Comparison of ENCODE assay signal across 30 cellular contexts in genomic region chr6:1474205-1474604, GRCh38.
DNase-seq lines count a peak whose midpoint lies in the region; ATAC-seq, FAIRE-seq and TF ChIP-seq lines count a peak whose summit lies in the region.
"Had no signal": no experiment of that assay in that cellular context is flagged by ENCODE, and none has a peak within 500 bp of the region (broad histone marks: within the 10 kb centered on the region; RNA-seq: fewer than 3 reads in every experiment).

No MANE protein-coding gene starts in this region.

- H3K9me1 ChIP-seq in K562 (ENCODE audit: control insufficient read depth, insufficient read depth, low read length), result no peaks in the 10 kb centered on the region

- no peak for TF ChIP-seq POLR2A in HCT116 (IDR thresholded peaks at IDR 0.05; ENCODE audit: borderline replicate concordance, extremely low read depth, insufficient read depth, insufficient read length)
- TF ChIP-seq POLR2A in K562 (conservative IDR thresholded peaks at IDR 0.05), result no peak

- TF ChIP-seq RAD21 in HCT116 (IDR thresholded peaks at IDR 0.05; ENCODE audit: low read depth), result no peak
- no peak for TF ChIP-seq RAD21 in K562 (CRISPR knock-in tag; conservative IDR thresholded peaks at IDR 0.05 in 1 of 2, IDR thresholded peaks at IDR 0.05 in 1 of 2)

- TF ChIP-seq CTCF in DOHH2 (IDR thresholded peaks at IDR 0.05; ENCODE audit: low read depth, low read length, poor library complexity, severe bottlenecking) (peak; percentile 20), HCT116 (IDR thresholded peaks at IDR 0.05 in 2 of 3, conservative IDR thresholded peaks at IDR 0.05 in 1 of 3; ENCODE audit: borderline replicate concordance in 1 of 3, insufficient read depth in 1 of 3, low read depth in 2 of 3, low read length in 2 of 3) (peak in 2 of 3 experiments; percentile 17 to 35; a peak in 3 of 6 replicates), K562 (IDR thresholded peaks at IDR 0.05 in 2 of 3, conservative IDR thresholded peaks at IDR 0.05 in 1 of 3; ENCODE audit: insufficient read depth in 2 of 3, low read depth in 1 of 3, low read length in 3 of 3) (0 out of 6 replicates have a peak, but pooled peaks of 1 of the 3 experiments have one; percentile 28), glutamatergic neuron (IDR thresholded peaks at IDR 0.05; ENCODE audit: partially characterized antibody, unreplicated experiment) (peak; percentile 28), chondrocyte (IDR thresholded peaks at IDR 0.05) (no peak)

- no peak overlapping the region for H3K27ac Mint-ChIP-seq in glutamatergic neuron (ENCODE audit: unreplicated experiment)
- no peak overlapping the region for H3K27ac Mint-ChIP-seq in activated CD4-positive, alpha-beta T cell treated with anti-CD3 and anti-CD28 coated beads, Interleukin-2, amount 10 ng/mL, durations not matched to agents 7 days and 5 days
- H3K27ac Mint-ChIP-seq in chondrocyte (ENCODE audit: unreplicated experiment), result no peak overlapping the region
- H3K27ac Mint-ChIP-seq: activated CD8-positive, alpha-beta T cell treated with anti-CD3 and anti-CD28 coated beads, Interleukin-2, amount 10 ng/mL, durations not matched to agents 7 days and 5 days; activated naive CD8-positive, alpha-beta T cell treated with anti-CD3 and anti-CD28 coated beads, Interleukin-2, amount 50 U/mL, for 24 hours; mesothelial cell of epicardium; naive thymus-derived CD4-positive, alpha-beta T cell; stimulated activated naive B cell treated with anti-CD40 and anti-IgM and Interleukin-4, amounts not matched to agents 10 μg/mL and 1 μg/mL and 100 μg/mL, for 72 hours had no signal

- H3K27me3 Mint-ChIP-seq in glutamatergic neuron (ENCODE audit: unreplicated experiment), result peaks cover 3% of the 10 kb centered on the region
- peaks cover 4% of the 10 kb centered on the region for H3K27me3 Mint-ChIP-seq in activated CD4-positive, alpha-beta T cell treated with anti-CD3 and anti-CD28 coated beads, Interleukin-2, amount 10 ng/mL, durations not matched to agents 7 days and 5 days
- H3K27me3 Mint-ChIP-seq in chondrocyte (ENCODE audit: low read depth), result no peaks in the 10 kb centered on the region

- RAD21 ChIA-PET in HCT116 (lab: Charles Lee; ENCODE audit: low non-redundant PET in 1 of 2, low total read pairs in 2 of 2, uncharacterized antibody in 2 of 2, unreplicated experiment in 2 of 2), result no interaction called here

- H3K4me2 ChIP-seq in DOHH2 (ENCODE audit: low read length) (no peak overlapping the region), HCT116 (ENCODE audit: low read length) (no peak overlapping the region), K562 (ENCODE audit: insufficient read depth, low read length) (no peak overlapping the region)
- H3K4me2 ChIP-seq: KMS-11 had no signal

- H3F3A ChIP-seq in DOHH2 (ENCODE audit: control insufficient read depth, insufficient read depth), result no peaks in the 10 kb centered on the region

- H4K20me1 ChIP-seq in DOHH2 (ENCODE audit: control insufficient read depth, insufficient read depth, low read depth, low read length), result no peaks in the 10 kb centered on the region
- H4K20me1 ChIP-seq in HCT116 (ENCODE audit: insufficient read depth), result no peaks in the 10 kb centered on the region
- 0 out of 2 replicates have a peak, but pooled peaks cover 3% of the 10 kb centered on the region for H4K20me1 ChIP-seq in K562 (replicated peaks; ENCODE audit: control insufficient read depth, insufficient read depth, low read length)
- H4K20me1 ChIP-seq: BLaER1 had no signal

- H3K79me2 ChIP-seq in DOHH2 (ENCODE audit: control insufficient read depth, low read length) (no peaks in the 10 kb centered on the region), HCT116 (ENCODE audit: insufficient read depth, low read length) (no peaks in the 10 kb centered on the region), K562 (ENCODE audit: control insufficient read depth, insufficient read depth, low read length) (no peaks in the 10 kb centered on the region)

- H3K9me3 Mint-ChIP-seq in glutamatergic neuron (ENCODE audit: unreplicated experiment) (peaks cover 3% of the 10 kb centered on the region), chondrocyte (ENCODE audit: low read depth) (peaks cover 6% of the 10 kb centered on the region)
- no peaks in the 10 kb centered on the region for H3K9me3 Mint-ChIP-seq in activated CD4-positive, alpha-beta T cell treated with anti-CD3 and anti-CD28 coated beads, Interleukin-2, amount 10 ng/mL, durations not matched to agents 7 days and 5 days
- H3K9me3 Mint-ChIP-seq: activated naive CD8-positive, alpha-beta T cell treated with anti-CD3 and anti-CD28 coated beads, Interleukin-2, amount 50 U/mL, for 24 hours; mesothelial cell of epicardium had no signal

- H3K27me3 ChIP-seq in DOHH2 (ENCODE audit: control insufficient read depth, low read length) (peaks cover 8% of the 10 kb centered on the region), HCT116 (ENCODE audit: insufficient read depth, low read length) (no peaks in the 10 kb centered on the region), K562 (ENCODE audit: control insufficient read depth in 2 of 2, insufficient read depth in 2 of 2, low read length in 2 of 2) (no peaks in the 10 kb centered on the region; a peak in 1 of 5 replicates)
- H3K27me3 ChIP-seq: BLaER1, suprapubic skin had no signal

- TF ChIP-seq EP300 in K562 (IDR thresholded peaks at IDR 0.05; ENCODE audit: low read length), result no peak

- FAIRE-seq in K562 (lab: Jason Lieb, UNC), result no peak
- FAIRE-seq: urothelium cell line had no signal

- H3K4me1 Mint-ChIP-seq in glutamatergic neuron (ENCODE audit: low read depth, unreplicated experiment), result no peaks in the 10 kb centered on the region
- H3K4me1 Mint-ChIP-seq in activated CD4-positive, alpha-beta T cell treated with anti-CD3 and anti-CD28 coated beads, Interleukin-2, amount 10 ng/mL, durations not matched to agents 7 days and 5 days, result no peaks in the 10 kb centered on the region
- H3K4me1 Mint-ChIP-seq in chondrocyte (ENCODE audit: low read depth), result peaks cover 45% of the 10 kb centered on the region

- DNase-seq in HCT116 (ENCODE audit: low read depth, low spot score) (no peak), K562 (ENCODE audit: extremely low read depth in 1 of 4, low spot score in 3 of 4) (no peak), glutamatergic neuron (no peak), HuH-7.5 (ENCODE audit: low spot score) (no peak), chondrocyte (ENCODE audit: low spot score) (no peak)
- DNase-seq in activated CD4-positive, alpha-beta T cell treated with anti-CD3 and anti-CD28 coated beads, Interleukin-2, amount 10 ng/mL, durations not matched to agents 7 days and 5 days, result no peak
- DNase-seq: activated CD4-positive, CD25-positive, alpha-beta regulatory T cell; activated CD8-positive, alpha-beta T cell treated with anti-CD3 and anti-CD28 coated beads, Interleukin-2, amount 10 ng/mL, durations not matched to agents 7 days and 5 days; activated gamma-delta T cell treated with Interleukin-2 at 50 U/mL for 16 hours; activated naive CD8-positive, alpha-beta T cell treated with anti-CD3 and anti-CD28 coated beads, Interleukin-2, amount 50 U/mL, for 24 hours; COR-L47; effector CD4-positive, alpha-beta T cell; gastrocnemius medialis; hypothalamus; left ventricle myocardium inferior; naive thymus-derived CD4-positive, alpha-beta T cell; NCI-H1694; NCI-H774; retina; stimulated activated CD4-positive, alpha-beta T cell treated with anti-CD3 and anti-CD28 coated beads, Interleukin-4, amount 100 ng/mL, for 1 hour; stimulated activated naive B cell treated with anti-CD40 and anti-IgM and Interleukin-4, amounts not matched to agents 10 μg/mL and 1 μg/mL and 100 μg/mL, for 72 hours; T-helper 9 cell had no signal

- no peak overlapping the region for H3K4me3 Mint-ChIP-seq in glutamatergic neuron (ENCODE audit: unreplicated experiment)
- H3K4me3 Mint-ChIP-seq in activated CD4-positive, alpha-beta T cell treated with anti-CD3 and anti-CD28 coated beads, Interleukin-2, amount 10 ng/mL, durations not matched to agents 7 days and 5 days, result no peak overlapping the region
- no peak overlapping the region for H3K4me3 Mint-ChIP-seq in chondrocyte (ENCODE audit: unreplicated experiment)
- H3K4me3 Mint-ChIP-seq: activated CD8-positive, alpha-beta T cell treated with anti-CD3 and anti-CD28 coated beads, Interleukin-2, amount 10 ng/mL, durations not matched to agents 7 days and 5 days; activated naive CD8-positive, alpha-beta T cell treated with anti-CD3 and anti-CD28 coated beads, Interleukin-2, amount 50 U/mL, for 24 hours; mesothelial cell of epicardium; naive thymus-derived CD4-positive, alpha-beta T cell; stimulated activated naive B cell treated with anti-CD40 and anti-IgM and Interleukin-4, amounts not matched to agents 10 μg/mL and 1 μg/mL and 100 μg/mL, for 72 hours had no signal

- no peak overlapping the region for H2AFZ ChIP-seq in HCT116 (ENCODE audit: low read depth, low read length, poor library complexity, severe bottlenecking)
- H2AFZ ChIP-seq in K562 (ENCODE audit: low read depth, low read length), result no peak overlapping the region

- intact Hi-C loops in HCT116 (cut with micrococcal nuclease), result no loop called here
- intact Hi-C loops in K562 (cut with micrococcal nuclease), result no loop called here

- CTCF ChIA-PET in HCT116 (lab: Charles Lee), result no interaction called here
- CTCF ChIA-PET in K562 (lab: Yijun Ruan, JAX; ENCODE audit: low intra/inter-chr PET ratio), result no interaction called here
- CTCF ChIA-PET in activated CD4-positive, alpha-beta T cell treated with anti-CD3 and anti-CD28 coated beads, Interleukin-2, amount 10 ng/mL, durations not matched to agents 7 days and 5 days (lab: Charles Lee), result no interaction called here

- no TSS peak for BruUV-seq in HCT116 (replicated peaks; lab: Mats Ljungman, UMichigan)
- BruUV-seq in K562 (replicated peaks; lab: Mats Ljungman, UMichigan), result no TSS peak

- in situ Hi-C loops in K562 (cut with MboI), result no loop called here

- H3K9me2 ChIP-seq in DOHH2 (replicated peaks; ENCODE audit: control insufficient read depth, low read length), result no peaks in the 10 kb centered on the region
- no peaks in the 10 kb centered on the region for H3K9me2 ChIP-seq in HCT116 (ENCODE audit: insufficient read depth)

- H3K4me3 ChIP-seq in DOHH2 (ENCODE audit: low read length), result no peak overlapping the region
- no peak overlapping the region for H3K4me3 ChIP-seq in HCT116 (replicated peaks in 1 of 2; ENCODE audit: low read depth in 1 of 2, low read length in 2 of 2)
- no peak overlapping the region for H3K4me3 ChIP-seq in K562
- H3K4me3 ChIP-seq: BLaER1, gastrocnemius medialis, left ventricle myocardium inferior, suprapubic skin had no signal

- ATAC-seq in HCT116 (0 out of 2 replicates have a peak, but pooled peaks have one; percentile 65), K562 (peak; percentile 54; the same call in 1 of the 3 replicates), HG02840 (IDR thresholded peaks at IDR 0.05; ENCODE audit: low FRiP score, unreplicated experiment) (no peak)
- ATAC-seq: activated CD8-positive, alpha-beta T cell treated with anti-CD3 and anti-CD28 coated beads, Interleukin-2, amount 10 ng/mL, durations not matched to agents 7 days and 5 days; activated naive CD8-positive, alpha-beta T cell treated with anti-CD3 and anti-CD28 coated beads, Interleukin-2, amount 50 U/mL, for 24 hours; esophagus mucosa; gastrocnemius medialis; naive thymus-derived CD4-positive, alpha-beta T cell; stimulated activated naive B cell treated with anti-CD40 and anti-IgM and Interleukin-4, amounts not matched to agents 10 μg/mL and 1 μg/mL and 100 μg/mL, for 72 hours had no signal

- H3K36me3 Mint-ChIP-seq in glutamatergic neuron (ENCODE audit: unreplicated experiment), result peaks cover 4% of the 10 kb centered on the region
- H3K36me3 Mint-ChIP-seq in activated CD4-positive, alpha-beta T cell treated with anti-CD3 and anti-CD28 coated beads, Interleukin-2, amount 10 ng/mL, durations not matched to agents 7 days and 5 days (ENCODE audit: low read depth), result no peaks in the 10 kb centered on the region
- no peaks in the 10 kb centered on the region for H3K36me3 Mint-ChIP-seq in chondrocyte (ENCODE audit: low read depth)
- H3K36me3 Mint-ChIP-seq: mesothelial cell of epicardium; naive thymus-derived CD4-positive, alpha-beta T cell; stimulated activated naive B cell treated with anti-CD40 and anti-IgM and Interleukin-4, amounts not matched to agents 10 μg/mL and 1 μg/mL and 100 μg/mL, for 72 hours had no signal

- H3K36me3 ChIP-seq in DOHH2 (ENCODE audit: control insufficient read depth, low read length) (no peaks in the 10 kb centered on the region), HCT116 (ENCODE audit: control insufficient read depth in 1 of 2, insufficient read depth in 2 of 2, low read length in 2 of 2) (no peaks in the 10 kb centered on the region), K562 (ENCODE audit: control insufficient read depth, insufficient read depth, low read length) (no peaks in the 10 kb centered on the region)
- H3K36me3 ChIP-seq: BLaER1, gastrocnemius medialis, left ventricle myocardium inferior, suprapubic skin had no signal

- H3K4me1 ChIP-seq in DOHH2 (ENCODE audit: control insufficient read depth, low read length) (no peaks in the 10 kb centered on the region), HCT116 (ENCODE audit: control insufficient read depth in 1 of 2, insufficient read depth in 2 of 2, low read length in 2 of 2) (0 out of 4 replicates have a peak, but pooled peaks cover 0 to 3% of the 10 kb centered on the region in 2 experiments), K562 (replicated peaks in 1 of 2; ENCODE audit: control insufficient read depth in 2 of 2, insufficient read depth in 2 of 2, low read length in 2 of 2) (no peaks in the 10 kb centered on the region)
- H3K4me1 ChIP-seq: gastrocnemius medialis, left ventricle myocardium inferior, suprapubic skin had no signal

- H3K9me3 ChIP-seq in DOHH2 (ENCODE audit: control insufficient read depth, insufficient read depth, low read length) (no peaks in the 10 kb centered on the region), HCT116 (ENCODE audit: control insufficient read depth in 1 of 2, insufficient read depth in 1 of 2, low read depth in 1 of 2, low read length in 2 of 2) (no peaks in the 10 kb centered on the region), K562 (replicated peaks; ENCODE audit: control insufficient read depth, insufficient read depth, low read depth, low read length) (no peaks in the 10 kb centered on the region)
- H3K9me3 ChIP-seq: BLaER1, gastrocnemius medialis, left ventricle myocardium inferior, suprapubic skin had no signal

- POLR2A ChIA-PET in HCT116 (lab: Charles Lee) (no interaction called here), K562 (lab: Yijun Ruan, JAX) (interaction anchor here (0.6 to 1.8 kb wide), 2 partner anchors 12 to 1541 kb away, joined by 3 to 4 read pairs; no protein-coding TSS in a partner anchor)
- POLR2A ChIA-PET in activated CD4-positive, alpha-beta T cell treated with anti-CD3 and anti-CD28 coated beads, Interleukin-2, amount 10 ng/mL, durations not matched to agents 7 days and 5 days (lab: Charles Lee), result no interaction called here

- 1% methylated on average over 4 of the region's 4 CpGs for WGBS in K562 (ENCODE audit: insufficient coverage, low coverage, missing lambda C conversion rate)

- H3K9ac ChIP-seq in HCT116 (ENCODE audit: low read length) (no peak overlapping the region), K562 (ENCODE audit: insufficient read depth in 1 of 2, low read depth in 2 of 2, low read length in 2 of 2) (no peak overlapping the region)
- H3K9ac ChIP-seq: BLaER1, KMS-11 had no signal

- H3K27ac ChIP-seq in DOHH2 (ENCODE audit: low read depth, low read length), result no peak overlapping the region
- no peak overlapping the region for H3K27ac ChIP-seq in HCT116 (ENCODE audit: low read depth, low read length)
- no peak overlapping the region for H3K27ac ChIP-seq in K562 (ENCODE audit: extremely low read depth, low read depth, low read length)
- H3K27ac ChIP-seq: BLaER1, gastrocnemius medialis, KMS-11, left ventricle myocardium inferior, suprapubic skin had no signal
